8 cellular contexts compared by ENCODE assay signal in the genomic region with DNA sequence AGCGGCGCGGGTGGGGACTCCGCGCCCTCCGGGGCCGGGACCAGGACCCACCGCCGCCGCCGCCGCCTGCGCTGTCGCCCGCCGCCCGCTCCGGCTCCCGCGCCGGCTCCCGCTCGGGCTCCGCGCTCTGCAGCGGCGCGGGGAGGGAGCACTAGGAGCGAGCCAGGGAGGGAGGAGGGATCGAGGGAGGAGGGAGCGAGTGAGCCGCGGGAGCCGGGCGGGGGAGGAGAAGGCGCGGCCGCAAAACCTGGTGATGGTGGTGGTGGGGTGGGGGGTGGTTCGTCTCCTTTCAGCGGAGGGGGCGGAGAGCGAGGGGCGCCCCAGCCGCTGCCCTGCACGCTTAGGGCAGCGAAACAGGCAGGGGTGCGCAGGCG. TPM values are rescaled to one million over a fixed set of nuclear protein-coding genes. Genes with fewer than 3 reads are reported as not detected.
DNase-seq lines count a peak whose midpoint lies in the region; ATAC-seq, FAIRE-seq and TF ChIP-seq lines count a peak whose summit lies in the region.

A gene with protein sequence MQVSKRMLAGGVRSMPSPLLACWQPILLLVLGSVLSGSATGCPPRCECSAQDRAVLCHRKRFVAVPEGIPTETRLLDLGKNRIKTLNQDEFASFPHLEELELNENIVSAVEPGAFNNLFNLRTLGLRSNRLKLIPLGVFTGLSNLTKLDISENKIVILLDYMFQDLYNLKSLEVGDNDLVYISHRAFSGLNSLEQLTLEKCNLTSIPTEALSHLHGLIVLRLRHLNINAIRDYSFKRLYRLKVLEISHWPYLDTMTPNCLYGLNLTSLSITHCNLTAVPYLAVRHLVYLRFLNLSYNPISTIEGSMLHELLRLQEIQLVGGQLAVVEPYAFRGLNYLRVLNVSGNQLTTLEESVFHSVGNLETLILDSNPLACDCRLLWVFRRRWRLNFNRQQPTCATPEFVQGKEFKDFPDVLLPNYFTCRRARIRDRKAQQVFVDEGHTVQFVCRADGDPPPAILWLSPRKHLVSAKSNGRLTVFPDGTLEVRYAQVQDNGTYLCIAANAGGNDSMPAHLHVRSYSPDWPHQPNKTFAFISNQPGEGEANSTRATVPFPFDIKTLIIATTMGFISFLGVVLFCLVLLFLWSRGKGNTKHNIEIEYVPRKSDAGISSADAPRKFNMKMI (minus strand): TSS at position 153 of the 374 bp plus-strand sequence. CDS start 597 bp downstream, outside the sequence.

- H3K4me2 ChIP-seq in neuronal stem cell (ENCODE audit: insufficient read depth, low read length, poor library complexity, severe bottlenecking), result peak within 1 kb of the TSS; percentile 99

- H2AK5ac ChIP-seq in neuronal stem cell (ENCODE audit: low read depth, low read length), result peak within 1 kb of the TSS; percentile 99

- H3K27ac ChIP-seq in SJSA1, result no peak within 1 kb of the TSS
- peak within 1 kb of the TSS; percentile 79 for H3K27ac ChIP-seq in neuronal stem cell (replicated peaks; ENCODE audit: low read length)

- peak within 1 kb of the TSS; percentile 84 for H2BK120ac ChIP-seq in neuronal stem cell (ENCODE audit: low read depth, low read length)

- H4K8ac ChIP-seq in neuronal stem cell (ENCODE audit: low read depth, low read length), result no peak within 1 kb of the TSS

- H3K4ac ChIP-seq in neuronal stem cell (ENCODE audit: low read length), result peak within 1 kb of the TSS; percentile 54

- TF ChIP-seq CTCF in GM06990 (IDR thresholded peaks at IDR 0.05; ENCODE audit: insufficient read depth, low read length, poor library complexity, severe bottlenecking), result no peak
- TF ChIP-seq CTCF in fibroblast of pulmonary artery (IDR thresholded peaks at IDR 0.05; ENCODE audit: low read length, missing control alignments), result no peak
- no peak for TF ChIP-seq CTCF in lower leg skin (IDR thresholded peaks at IDR 0.05)
- TF ChIP-seq CTCF in GM10266 (IDR thresholded peaks at IDR 0.05; ENCODE audit: control insufficient read depth, insufficient read depth, low read depth, missing control alignments), result no peak

- no peak for ATAC-seq in HG03460 (IDR thresholded peaks at IDR 0.05; ENCODE audit: unreplicated experiment)

- H3K23ac ChIP-seq in neuronal stem cell (ENCODE audit: low read depth, low read length, poor library complexity), result peak within 1 kb of the TSS; percentile 70

- no peak for TF ChIP-seq POLR2A in lower leg skin (IDR thresholded peaks at IDR 0.05)

- peak within 1 kb of the TSS; percentile 36 for H3K4me3 ChIP-seq in GM06990 (replicated peaks; ENCODE audit: low read depth, low read length)
- peak within 1 kb of the TSS; percentile 25 for H3K4me3 ChIP-seq in SJSA1
- H3K4me3 ChIP-seq in fibroblast of pulmonary artery (replicated peaks; ENCODE audit: low read depth, low read length), result peak within 1 kb of the TSS; percentile 50
- H3K4me3 ChIP-seq in neuronal stem cell (ENCODE audit: low read length in 2 of 2), result peak within 1 kb of the TSS; percentile 69 to 82
- no peak within 1 kb of the TSS for H3K4me3 ChIP-seq in lower leg skin (ENCODE audit: low read depth, poor library complexity, severe bottlenecking)

- intact Hi-C loops in lower leg skin (cut with DNase I; ENCODE audit: low total_unique reads), result no loop called here

- peak within 1 kb of the TSS; percentile 34 for H4K91ac ChIP-seq in neuronal stem cell (ENCODE audit: low read depth, low read length, poor library complexity)

- peak within 1 kb of the TSS; percentile 86 for H2BK12ac ChIP-seq in neuronal stem cell (ENCODE audit: low read length)

- WGBS in neuronal stem cell (ENCODE audit: extremely low coverage in 2 of 2, insufficient read length in 2 of 2, insufficient replicate concordance in 1 of 2), 2 donors, result no CpG with 5 or more reads among the region's 48 CpGs
- WGBS in lower leg skin, 2 donors, result 0 to 1% methylated on average over 6 to 28 of the region's 48 CpGs

- H2AFZ ChIP-seq in neuronal stem cell (ENCODE audit: low read length), result peak within 1 kb of the TSS; percentile 95

- peak within 1 kb of the TSS; percentile 85 for H3K14ac ChIP-seq in neuronal stem cell (ENCODE audit: low read length)

- FAIRE-seq in GM19239 (lab: Jason Lieb, UNC), result no peak

- H3K36me3 ChIP-seq in GM06990 (ENCODE audit: control insufficient read depth, insufficient read depth, low read length) (no peaks in the 10 kb centered on the region), SJSA1 (no peaks in the 10 kb centered on the region; the same call in 1 of the 2 replicates), neuronal stem cell (replicated peaks in 1 of 2; ENCODE audit: control insufficient read depth in 2 of 2, insufficient read depth in 2 of 2, low read length in 2 of 2) (no peaks in the 10 kb centered on the region)

- H3K79me1 ChIP-seq in neuronal stem cell (ENCODE audit: low read depth, low read length), result peaks cover 10% of the 10 kb centered on the region

- peak within 1 kb of the TSS; percentile 98 for H3K18ac ChIP-seq in neuronal stem cell (ENCODE audit: low read length)

- H3K9me3 ChIP-seq in SJSA1 (replicated peaks) (no peaks in the 10 kb centered on the region), neuronal stem cell (replicated peaks in 1 of 2; ENCODE audit: control insufficient read depth in 2 of 2, insufficient read depth in 1 of 2, low read depth in 1 of 2, low read length in 2 of 2) (peaks cover 0 to 3% of the 10 kb centered on the region in 2 donors)

- H3K27me3 ChIP-seq in GM06990 (replicated peaks; ENCODE audit: control insufficient read depth, insufficient read depth, low read length) (no peaks in the 10 kb centered on the region; the same call in 1 of the 2 replicates), SJSA1 (replicated peaks) (peaks cover 50% of the 10 kb centered on the region), neuronal stem cell (ENCODE audit: control insufficient read depth in 3 of 3, insufficient read depth in 3 of 3, low read depth in 1 of 3, low read length in 3 of 3) (peaks cover 0 to 28% (median 12%) of the 10 kb centered on the region in 3 experiments)

- peak within 1 kb of the TSS; percentile 42 for H2BK5ac ChIP-seq in neuronal stem cell (ENCODE audit: low read length)

- peak within 1 kb of the TSS; percentile 94 for H3K9ac ChIP-seq in neuronal stem cell (ENCODE audit: low read depth, low read length, poor library complexity)

- peak within 1 kb of the TSS; percentile 95 for H2BK15ac ChIP-seq in neuronal stem cell (ENCODE audit: low read length)

- H3K4me1 ChIP-seq in SJSA1 (replicated peaks) (peaks cover 10% of the 10 kb centered on the region), neuronal stem cell (ENCODE audit: control insufficient read depth in 2 of 2, insufficient read depth in 1 of 2, low read depth in 1 of 2, low read length in 2 of 2) (peaks cover 30 to 34% of the 10 kb centered on the region in 2 donors)

- DNase-seq in GM06990 (ENCODE audit: extremely low read depth, insufficient read length) (no peak), SJSA1 (ENCODE audit: low read depth in 1 of 2, low spot score in 2 of 2) (no peak), fibroblast of pulmonary artery (ENCODE audit: low read depth) (no peak), neuronal stem cell (ENCODE audit: low spot score) (peak; percentile 35), lower leg skin (ENCODE audit: low spot score in 2 of 2) (no peak), GM10266 (ENCODE audit: extremely low spot score) (no peak), GM19239 (ENCODE audit: insufficient read length, low spot score) (no peak)

RNA-seq across cellular contexts. Expression of the gene that starts here (rescaled TPM):
- not detected in 2 replicates for total RNA-seq in SJSA1 (2014; rRNA removed; shearing (Covaris generic))
- 61.3 TPM for polyA plus RNA-seq in neuronal stem cell (2013, experiment 1 of 2)
- polyA plus RNA-seq in neuronal stem cell (2013, experiment 2 of 2), result 62.0 TPM
- 1 to 10 TPM in 2 of 4 donors, under 1 TPM in 2; 0.42 to 4.4 (median 1.5) TPM for total RNA-seq in lower leg skin
